Comparison of ENCODE assay signal across 18 cellular contexts in the genomic region with DNA sequence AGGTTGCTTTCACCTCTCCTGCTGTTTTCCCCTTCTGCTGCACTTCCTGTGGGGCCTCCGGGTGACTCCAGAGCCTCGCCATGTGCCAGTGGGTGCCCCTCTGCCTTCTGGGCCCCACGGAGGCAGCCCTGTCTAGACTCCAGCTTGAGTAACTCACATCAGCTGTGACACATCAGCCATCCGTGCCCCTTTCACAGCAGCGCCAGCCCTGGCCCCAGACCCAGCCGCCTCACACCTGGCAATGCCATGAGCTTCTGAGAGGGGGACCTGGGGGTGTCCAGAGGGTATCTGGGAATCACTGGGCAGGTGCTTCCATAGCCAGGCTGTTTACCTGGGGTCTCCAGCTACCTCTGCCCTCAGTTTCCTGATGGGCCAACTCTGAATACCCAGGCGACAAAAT. TPM values are rescaled to one million over a fixed set of nuclear protein-coding genes. Genes with fewer than 3 reads are reported as not detected.
DNase-seq lines count a peak whose midpoint lies in the region.
"Had no signal": no experiment of that assay in that cellular context is flagged by ENCODE, and none has a peak within 500 bp of the region (broad histone marks: within the 10 kb centered on the region; RNA-seq: fewer than 3 reads in every experiment).

No MANE protein-coding gene starts in this region.

- H3K4me3 ChIP-seq in BLaER1: no peak overlapping the region
- H3K4me3 ChIP-seq in NT2/D1 (ENCODE audit: insufficient read length, low read depth): no peak overlapping the region
- H3K4me3 ChIP-seq in neuronal stem cell (ENCODE audit: low read length in 2 of 2): no peak overlapping the region
- no peak overlapping the region for H3K4me3 ChIP-seq in mesendoderm (ENCODE audit: low read length)
- H3K4me3 ChIP-seq: A549, GM23248, HAP-1 had no signal

- H3K9me3 ChIP-seq in BLaER1: no peaks in the 10 kb centered on the region
- no peaks in the 10 kb centered on the region for H3K9me3 ChIP-seq in NT2/D1 (ENCODE audit: insufficient read depth, low read length)
- no peaks in the 10 kb centered on the region for H3K9me3 ChIP-seq in neuronal stem cell (replicated peaks in 1 of 2; ENCODE audit: control insufficient read depth in 2 of 2, insufficient read depth in 1 of 2, low read depth in 1 of 2, low read length in 2 of 2)
- H3K9me3 ChIP-seq: A549, HAP-1 had no signal

- no peak overlapping the region for H3K14ac ChIP-seq in neuronal stem cell (ENCODE audit: low read length)

- peak overlapping the region; percentile 57 for H3K18ac ChIP-seq in neuronal stem cell (ENCODE audit: low read length)
- H3K18ac ChIP-seq in mesendoderm (ENCODE audit: low read length): no peak overlapping the region

- peaks cover 3% of the 10 kb centered on the region for H3K79me1 ChIP-seq in neuronal stem cell (ENCODE audit: low read depth, low read length)
- H3K79me1 ChIP-seq in mesendoderm (ENCODE audit: low read length): no peaks in the 10 kb centered on the region

- no peak overlapping the region for H3K23ac ChIP-seq in neuronal stem cell (ENCODE audit: low read depth, low read length, poor library complexity)
- no peak overlapping the region for H3K23ac ChIP-seq in mesendoderm (ENCODE audit: low read length)

- H2BK15ac ChIP-seq in neuronal stem cell (ENCODE audit: low read length) (peak overlapping the region; percentile 81), mesendoderm (replicated peaks; ENCODE audit: low read depth) (no peak overlapping the region)

- H3K4me1 ChIP-seq in BLaER1 (peaks cover 94% of the 10 kb centered on the region), NT2/D1 (ENCODE audit: insufficient read depth, insufficient read length) (peaks cover 28% of the 10 kb centered on the region), neuronal stem cell (ENCODE audit: control insufficient read depth in 2 of 2, insufficient read depth in 1 of 2, low read depth in 1 of 2, low read length in 2 of 2) (peaks cover 0 to 2% of the 10 kb centered on the region in 2 donors), mesendoderm (ENCODE audit: control insufficient read depth, low read depth, low read length) (no peaks in the 10 kb centered on the region)
- H3K4me1 ChIP-seq: A549, HAP-1 had no signal

- H3K4ac ChIP-seq in neuronal stem cell (ENCODE audit: low read length) (peak overlapping the region; percentile 66), mesendoderm (ENCODE audit: low read depth, low read length) (no peak overlapping the region)

- no peaks in the 10 kb centered on the region for H4K20me1 ChIP-seq in BLaER1

- H4K8ac ChIP-seq in neuronal stem cell (ENCODE audit: low read depth, low read length): peak overlapping the region; percentile 43
- no peak overlapping the region for H4K8ac ChIP-seq in mesendoderm (ENCODE audit: low read depth, low read length)

- H3K9ac ChIP-seq in BLaER1: 0 out of 2 replicates have a peak overlapping the region, but pooled peaks have one; percentile 19
- peak overlapping the region; percentile 1 for H3K9ac ChIP-seq in NT2/D1 (ENCODE audit: insufficient read length, low read depth)
- no peak overlapping the region for H3K9ac ChIP-seq in neuronal stem cell (ENCODE audit: low read depth, low read length, poor library complexity)
- no peak overlapping the region for H3K9ac ChIP-seq in mesendoderm (ENCODE audit: low read length)
- H3K9ac ChIP-seq: GM23248 had no signal

- H2AK5ac ChIP-seq in neuronal stem cell (ENCODE audit: low read depth, low read length) (peak overlapping the region; percentile 63), mesendoderm (ENCODE audit: low read length) (no peak overlapping the region)

- H2AFZ ChIP-seq in neuronal stem cell (ENCODE audit: low read length): no peak overlapping the region
- H2AFZ ChIP-seq: GM23248 had no signal

- H3K4me2 ChIP-seq in BLaER1 (peak overlapping the region; percentile 75), neuronal stem cell (ENCODE audit: insufficient read depth, low read length, poor library complexity, severe bottlenecking) (no peak overlapping the region), mesendoderm (ENCODE audit: low read length) (no peak overlapping the region)
- H3K4me2 ChIP-seq: A549 had no signal

- no peaks in the 10 kb centered on the region for H3K36me3 ChIP-seq in BLaER1
- no peaks in the 10 kb centered on the region for H3K36me3 ChIP-seq in NT2/D1 (ENCODE audit: insufficient read depth, insufficient read length, low read length)
- H3K36me3 ChIP-seq in neuronal stem cell (replicated peaks in 1 of 2; ENCODE audit: control insufficient read depth in 2 of 2, insufficient read depth in 2 of 2, low read length in 2 of 2): no peaks in the 10 kb centered on the region
- no peaks in the 10 kb centered on the region for H3K36me3 ChIP-seq in mesendoderm (ENCODE audit: control insufficient read depth, insufficient read depth, low read length)
- H3K36me3 ChIP-seq: HAP-1 had no signal

- H4K91ac ChIP-seq in neuronal stem cell (ENCODE audit: low read depth, low read length, poor library complexity): no peak overlapping the region

- no peak overlapping the region for H2BK120ac ChIP-seq in neuronal stem cell (ENCODE audit: low read depth, low read length)
- no peak overlapping the region for H2BK120ac ChIP-seq in mesendoderm (ENCODE audit: low read depth, low read length)

- H2BK5ac ChIP-seq in neuronal stem cell (ENCODE audit: low read length) (peak overlapping the region; percentile 87), mesendoderm (ENCODE audit: low read length) (no peak overlapping the region)

- H3K79me2 ChIP-seq in mesendoderm (ENCODE audit: control insufficient read depth, insufficient read depth, low read length): no peaks in the 10 kb centered on the region

- H3K56ac ChIP-seq in mesendoderm (ENCODE audit: low read length): no peak overlapping the region

- H3K27me3 ChIP-seq in BLaER1 (peaks cover 6% of the 10 kb centered on the region; the same call in 1 of the 2 replicates), NT2/D1 (ENCODE audit: insufficient read depth, insufficient read length) (no peaks in the 10 kb centered on the region), neuronal stem cell (ENCODE audit: control insufficient read depth in 3 of 3, insufficient read depth in 3 of 3, low read depth in 1 of 3, low read length in 3 of 3) (peaks cover 0 to 26% (median 0%) of the 10 kb centered on the region in 3 experiments), mesendoderm (ENCODE audit: insufficient read depth, low read length, poor library complexity) (no peaks in the 10 kb centered on the region)

- peak overlapping the region; percentile 73 for H2BK12ac ChIP-seq in neuronal stem cell (ENCODE audit: low read length)

- DNase-seq in DMS 273 (lab: John Stamatoyannopoulos, UW; ENCODE audit: unreplicated experiment) (peak; percentile 29), DMS 273 treated with DMSO at 0.1 percent for 48 hours (lab: John Stamatoyannopoulos, UW) (no peak), NT2/D1 (ENCODE audit: low read depth, low spot score) (no peak), neuronal stem cell (ENCODE audit: low spot score) (no peak), dermis blood vessel endothelial cell (no peak), mesendoderm (no peak)
- DNase-seq: AML-193; Calu3; CD8-positive, alpha-beta T cell; GM23248 had no signal

- H4K5ac ChIP-seq in mesendoderm (ENCODE audit: low read length): no peak overlapping the region

- no CpG with 5 or more reads among the region's 7 CpGs for WGBS in neuronal stem cell (ENCODE audit: extremely low coverage in 2 of 2, insufficient read length in 2 of 2, insufficient replicate concordance in 1 of 2), 2 donors
- WGBS in mesendoderm (ENCODE audit: extremely low coverage, insufficient coverage, low lambda C conversion rate): no CpG with 5 or more reads among the region's 7 CpGs

- H3K27ac ChIP-seq in BLaER1 (peak overlapping the region; percentile 38), neuronal stem cell (replicated peaks; ENCODE audit: low read length) (no peak overlapping the region), mesendoderm (ENCODE audit: low read depth, low read length) (no peak overlapping the region)
- H3K27ac ChIP-seq: 22Rv1, A549, GM23248 had no signal

RNA-seq across cellular contexts. Expression of a gene that starts 37.0 kb away (rescaled TPM):
- polyA plus RNA-seq in neuronal stem cell (2013, experiment 1 of 2): 0.17 TPM
- polyA plus RNA-seq in neuronal stem cell (2013, experiment 2 of 2): 0.15 TPM
- total RNA-seq in dermis blood vessel endothelial cell: under 0.01 and 0.17 TPM in 2 replicates
- polyA plus RNA-seq in mesendoderm (2013, experiment 1 of 2): 0.32 TPM
- 0.29 TPM for polyA plus RNA-seq in mesendoderm (2013, experiment 2 of 2)
- total RNA-seq: H4 had no signal
- polyA plus RNA-seq: A549, BJ, GM23248, IgD-negative memory B cell had no signal

RNA-seq across cellular contexts. Expression of a gene that starts 37.7 kb away (rescaled TPM):
- 0.18 TPM for polyA plus RNA-seq in neuronal stem cell (2013, experiment 1 of 2)
- polyA plus RNA-seq in neuronal stem cell (2013, experiment 2 of 2): 0.12 TPM
- not detected in 2 replicates for total RNA-seq in dermis blood vessel endothelial cell
- polyA plus RNA-seq in mesendoderm (2013, experiment 1 of 2): 0.14 TPM
- polyA plus RNA-seq in mesendoderm (2013, experiment 2 of 2): 0.13 TPM
- total RNA-seq: Calu3; CD8-positive, alpha-beta T cell; GM23248; H4; HepG2 had no signal
- polyA plus RNA-seq: A549, BJ, GM23248, HepG2, IgD-negative memory B cell had no signal

RNA-seq across cellular contexts. Expression of a gene that starts 46.7 kb away (rescaled TPM):
- not detected for polyA plus RNA-seq in neuronal stem cell (2013, experiment 1 of 2)
- polyA plus RNA-seq in neuronal stem cell (2013, experiment 2 of 2): not detected
- not detected in 2 replicates for total RNA-seq in dermis blood vessel endothelial cell
- polyA plus RNA-seq in mesendoderm (2013, experiment 1 of 2): not detected
- 0.08 TPM for polyA plus RNA-seq in mesendoderm (2013, experiment 2 of 2)
- total RNA-seq: Calu3; CD8-positive, alpha-beta T cell; GM23248; H4; HepG2 had no signal
- polyA plus RNA-seq: A549, BJ, GM23248, HepG2, IgD-negative memory B cell had no signal

Comparison
In these comparisons a context has a peak if more than half of its experiments do, and no peak if none do; other contexts are left out.
1. H3K9ac ChIP-seq: peak in BLaER1 (single experiment) and NT2/D1 (single experiment); none in neuronal stem cell (single experiment) and mesendoderm (single experiment).